6 cellular contexts compared by ENCODE assay signal in genomic region chr2:68677837-68678236, GRCh38. TPM values are rescaled to one million over a fixed set of nuclear protein-coding genes. Genes with fewer than 3 reads are reported as not detected.
"Had no signal": no experiment of that assay in that cellular context is flagged by ENCODE, and none has a peak within 500 bp of the region (broad histone marks: within the 10 kb centered on the region; RNA-seq: fewer than 3 reads in every experiment).

No MANE protein-coding gene starts in this region.

RNA-seq across cellular contexts. Expression of gene PROKR1, which starts 34.5 kb away (rescaled TPM):
- total RNA-seq: stomach, thoracic aorta, thyroid gland, upper lobe of right lung, ureter, vagina had no signal
- polyA plus RNA-seq: stomach had no signal
